ENCODE assay signal across 29 cellular contexts in genomic region chr2:196083601-196084000, GRCh38.
"Had no signal": no experiment of that assay in that cellular context is flagged by ENCODE, and none has a peak within 500 bp of the region (broad histone marks: within the 10 kb centered on the region; RNA-seq: fewer than 3 reads in every experiment).

No MANE protein-coding gene starts in this region.

- H3K27ac Mint-ChIP-seq: dendritic cell treated with granulocyte-macrophage colony-stimulating factor and Interleukin-4, amounts not matched to agents 40 ng/mL and 50 ng/mL, for 4 days; effector memory CD8-positive, alpha-beta T cell; endodermal cell had no signal

- H3K4me2 ChIP-seq: hepatocyte had no signal

- H3K4me1 Mint-ChIP-seq: endodermal cell had no signal

- ATAC-seq: effector memory CD8-positive, alpha-beta T cell; esophagus mucosa; foreskin keratinocyte; gastrocnemius medialis; gastroesophageal sphincter; heart left ventricle had no signal

- H3K27me3 ChIP-seq: dorsolateral prefrontal cortex, esophagus muscularis mucosa, esophagus squamous epithelium, foreskin keratinocyte, gastrocnemius medialis, gastroesophageal sphincter, heart left ventricle, heart right ventricle, hepatocyte had no signal

- H3K27me3 Mint-ChIP-seq: dendritic cell treated with granulocyte-macrophage colony-stimulating factor and Interleukin-4, amounts not matched to agents 40 ng/mL and 50 ng/mL, for 4 days; effector memory CD8-positive, alpha-beta T cell had no signal

- H2AFZ ChIP-seq: hepatocyte had no signal

- FAIRE-seq: endometrium, endothelial cell of umbilical vein, frontal cortex had no signal

- H3K4me3 ChIP-seq: coronary artery, dorsolateral prefrontal cortex, esophagus muscularis mucosa, esophagus squamous epithelium, gastrocnemius medialis, gastroesophageal sphincter, heart left ventricle, heart right ventricle, hepatocyte had no signal

- H3K4me1 ChIP-seq: esophagus squamous epithelium, gastrocnemius medialis, gastroesophageal sphincter had no signal

- H3K9me3 Mint-ChIP-seq: effector memory CD8-positive, alpha-beta T cell had no signal

- H3K9me3 ChIP-seq: esophagus muscularis mucosa, gastrocnemius medialis, gastroesophageal sphincter had no signal

- DNase-seq: cortex of kidney; dermis blood vessel endothelial cell; dorsolateral prefrontal cortex; effector CD4-positive, alpha-beta T cell; effector CD8-positive, alpha-beta T cell; effector memory CD4-positive, alpha-beta T cell; effector memory CD8-positive, alpha-beta T cell; endodermal cell; erythroblast; esophagus squamous epithelium; foreskin fibroblast; foreskin keratinocyte; foreskin melanocyte; gastrocnemius medialis; glutamatergic neuron; head of caudate nucleus; heart left ventricle; heart right ventricle; hippocampal formation had no signal

- H3K27ac ChIP-seq: coronary artery, dorsolateral prefrontal cortex, epithelial cell of prostate, esophagus muscularis mucosa, esophagus squamous epithelium, foreskin keratinocyte, gastrocnemius medialis, gastroesophageal sphincter, heart left ventricle, heart right ventricle, hepatocyte had no signal

- H3K79me2 ChIP-seq: hepatocyte had no signal

- H3K36me3 ChIP-seq: esophagus muscularis mucosa, esophagus squamous epithelium, gastrocnemius medialis, gastroesophageal sphincter, heart left ventricle, heart right ventricle had no signal

- H3K4me3 Mint-ChIP-seq: dendritic cell treated with granulocyte-macrophage colony-stimulating factor and Interleukin-4, amounts not matched to agents 40 ng/mL and 50 ng/mL, for 4 days; effector memory CD8-positive, alpha-beta T cell; endodermal cell had no signal
